Comparison of ENCODE assay signal across 17 cellular contexts in the genomic region with DNA sequence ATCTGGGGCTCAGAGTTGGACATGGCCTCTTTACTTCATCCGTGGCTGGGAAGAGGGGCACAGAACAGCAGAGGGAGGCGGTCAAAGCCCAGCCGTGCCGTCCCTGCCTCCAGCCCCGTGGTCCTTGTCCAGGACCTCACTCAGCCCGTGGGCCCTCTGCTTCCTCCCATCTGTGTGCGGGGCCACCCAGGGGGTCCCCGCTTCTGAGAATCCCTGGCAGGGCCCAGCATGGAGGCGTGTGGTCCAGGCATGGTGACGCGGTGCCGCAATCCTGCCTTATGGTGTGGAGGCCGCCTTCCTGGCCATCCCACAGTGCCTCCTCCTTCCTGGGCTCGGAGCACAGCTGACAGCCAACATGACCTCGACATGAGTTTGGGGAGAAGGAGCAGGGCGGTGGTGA.
DNase-seq lines count a peak whose midpoint lies in the region; ATAC-seq, FAIRE-seq and TF ChIP-seq lines count a peak whose summit lies in the region.
"Had no signal": no experiment of that assay in that cellular context is flagged by ENCODE, and none has a peak within 500 bp of the region (broad histone marks: within the 10 kb centered on the region; RNA-seq: fewer than 3 reads in every experiment).

No MANE protein-coding gene starts in this region.

- TF ChIP-seq EP300 in H1 (IDR thresholded peaks at IDR 0.05; ENCODE audit: borderline replicate concordance in 1 of 2, low read depth in 2 of 2, low read length in 2 of 2): no peak

- no peak for DNase-seq in central memory CD8-positive, alpha-beta T cell (ENCODE audit: low spot score in 2 of 2)
- no peak for DNase-seq in H1 (ENCODE audit: low read depth in 1 of 2, low spot score in 2 of 2)
- no peak for DNase-seq in aorta
- no peak for DNase-seq in foreskin keratinocyte
- DNase-seq in stimulated activated naive B cell treated with anti-CD40 and anti-IgM and Interleukin-4, amounts not matched to agents 10 μg/mL and 1 μg/mL and 100 μg/mL, for 72 hours: no peak
- DNase-seq: Caco-2; CD8-positive, alpha-beta T cell; DMS153; DND-41; GOT3; H7; HCEC 1CT had no signal

- peak overlapping the region in 7 of 11 experiments; percentile 7 to 51 (median 37); a peak in 10 of 22 replicates for H3K27ac ChIP-seq in BLaER1 treated with 17β-estradiol and CSF1 and Interleukin-3, amounts not matched to agents 10 nM and 100 nM
- no peak overlapping the region for H3K27ac ChIP-seq in H1 (ENCODE audit: low read depth, low read length)
- H3K27ac ChIP-seq in aorta (ENCODE audit: low read depth in 1 of 2, low read length in 2 of 2): no peak overlapping the region
- H3K27ac ChIP-seq in foreskin keratinocyte: no peak overlapping the region

- H3K4me1 ChIP-seq in BLaER1 treated with 17β-estradiol and CSF1 and Interleukin-3, amounts not matched to agents 10 nM and 100 nM: peaks cover 18 to 30% (median 21%) of the 10 kb centered on the region in 10 experiments
- peaks cover 0 to 3% (median 0%) of the 10 kb centered on the region in 4 experiments; a peak in 1 of 7 replicates for H3K4me1 ChIP-seq in H1 (replicated peaks in 1 of 4; ENCODE audit: control insufficient read depth in 3 of 4, insufficient read depth in 4 of 4, low read length in 3 of 4)
- H3K4me1 ChIP-seq in aorta (ENCODE audit: control insufficient read depth in 1 of 2, insufficient read depth in 2 of 2, low read length in 2 of 2): no peaks in the 10 kb centered on the region
- H3K4me1 ChIP-seq in foreskin keratinocyte: no peaks in the 10 kb centered on the region
- H3K4me1 ChIP-seq: Caco-2 had no signal

- no peaks in the 10 kb centered on the region for H3K9me3 Mint-ChIP-seq in central memory CD8-positive, alpha-beta T cell
- H3K9me3 Mint-ChIP-seq in stimulated activated naive B cell treated with anti-CD40 and anti-IgM and Interleukin-4, amounts not matched to agents 10 μg/mL and 1 μg/mL and 100 μg/mL, for 72 hours: peaks cover 0 to 3% of the 10 kb centered on the region in 2 donors
- H3K9me3 Mint-ChIP-seq: CD8-positive, alpha-beta T cell had no signal

- H2AFZ ChIP-seq in H1 (ENCODE audit: low read length): no peak overlapping the region

- peaks cover 0 to 9% (median 0%) of the 10 kb centered on the region in 11 experiments; a peak in 3 of 22 replicates for H4K20me1 ChIP-seq in BLaER1 treated with 17β-estradiol and CSF1 and Interleukin-3, amounts not matched to agents 10 nM and 100 nM
- no peaks in the 10 kb centered on the region for H4K20me1 ChIP-seq in H1 (replicated peaks in 1 of 2; ENCODE audit: control insufficient read depth in 1 of 2, insufficient read depth in 2 of 2, low read length in 2 of 2)

- no peak overlapping the region for H2AK5ac ChIP-seq in H1 (ENCODE audit: low read depth, low read length)

- no peaks in the 10 kb centered on the region for H3K4me1 Mint-ChIP-seq in central memory CD8-positive, alpha-beta T cell
- H3K4me1 Mint-ChIP-seq in stimulated activated naive B cell treated with anti-CD40 and anti-IgM and Interleukin-4, amounts not matched to agents 10 μg/mL and 1 μg/mL and 100 μg/mL, for 72 hours: peaks cover 13 to 33% of the 10 kb centered on the region in 2 donors

- intact Hi-C loops in aorta (cut with DNase I): loop anchor here in 1 of 2 donors (5.0 kb wide), 1 partner anchor 41 kb away; no protein-coding TSS in a partner anchor

- 89% methylated on average over 16 of the region's 16 CpGs; no CpG with 5 or more reads in 1 of the 2 experiments for WGBS in H1 (ENCODE audit: extremely low coverage in 1 of 2, insufficient coverage in 1 of 2, insufficient read length in 1 of 2, insufficient replicate concordance in 2 of 2, low coverage in 1 of 2, low lambda C conversion rate in 2 of 2, missing lambda C conversion rate in 1 of 2), 2 experiments
- 93 to 94% methylated on average over 16 of the region's 16 CpGs for WGBS in aorta, 2 donors

- no peak overlapping the region for H4K5ac ChIP-seq in H1 (ENCODE audit: insufficient read length, low read depth, low read length)

- POLR2A ChIA-PET in H1 (lab: Charles Lee; ENCODE audit: partially characterized antibody): no interaction called here

- H3K79me1 ChIP-seq in H1 (ENCODE audit: low read depth, low read length): no peaks in the 10 kb centered on the region

- H3K23ac ChIP-seq in H1 (ENCODE audit: insufficient read length): no peak overlapping the region

- TF ChIP-seq POLR2A in H1 (IDR thresholded peaks at IDR 0.05; ENCODE audit: control extremely low read depth in 1 of 2, low read depth in 2 of 2, low read length in 2 of 2): no peak

- CTCF ChIA-PET in H1 (lab: Charles Lee; ENCODE audit: partially characterized antibody): interaction anchor here (0.6 to 0.7 kb wide), 2 partner anchors 403 to 981 kb away, joined by 3 read pairs; no protein-coding TSS in a partner anchor

- H3K4me3 Mint-ChIP-seq in central memory CD8-positive, alpha-beta T cell: no peak overlapping the region
- H3K4me3 Mint-ChIP-seq in stimulated activated naive B cell treated with anti-CD40 and anti-IgM and Interleukin-4, amounts not matched to agents 10 μg/mL and 1 μg/mL and 100 μg/mL, for 72 hours: no peak overlapping the region
- H3K4me3 Mint-ChIP-seq: CD14-positive monocyte; CD8-positive, alpha-beta T cell had no signal

- H3K9ac ChIP-seq in BLaER1 treated with 17β-estradiol and CSF1 and Interleukin-3, amounts not matched to agents 10 nM and 100 nM: 0 out of 22 replicates have a peak overlapping the region, but pooled peaks of 1 of the 11 experiments have one; percentile 3
- no peak overlapping the region for H3K9ac ChIP-seq in H1 (replicated peaks in 1 of 4; ENCODE audit: extremely low read depth in 1 of 4, low read depth in 3 of 4, low read length in 3 of 4)

- no peak for TF ChIP-seq RAD21 in H1 (IDR thresholded peaks at IDR 0.05 in 1 of 2, conservative IDR thresholded peaks at IDR 0.05 in 1 of 2; ENCODE audit: low read depth in 2 of 2, low read length in 2 of 2)

- no peak overlapping the region for H3K56ac ChIP-seq in H1 (replicated peaks; ENCODE audit: insufficient read length, low read depth, low read length)

- no peak overlapping the region for H4K8ac ChIP-seq in H1 (ENCODE audit: extremely low read depth, insufficient read depth, low read length)

- H2BK5ac ChIP-seq in H1 (ENCODE audit: low read depth, low read length): no peak overlapping the region

- no peak overlapping the region for H3K4ac ChIP-seq in H1 (replicated peaks; ENCODE audit: insufficient read length, low read depth, low read length)

- peak overlapping the region; percentile 16 to 62 (median 41); a peak in 21 of 22 replicates for H3K4me2 ChIP-seq in BLaER1 treated with 17β-estradiol and CSF1 and Interleukin-3, amounts not matched to agents 10 nM and 100 nM
- no peak overlapping the region for H3K4me2 ChIP-seq in H1 (ENCODE audit: insufficient read depth in 1 of 2, low read depth in 2 of 2, low read length in 2 of 2)

- no peak overlapping the region for H2BK15ac ChIP-seq in H1 (ENCODE audit: low read length)

- no peak overlapping the region for H3K18ac ChIP-seq in H1 (ENCODE audit: extremely low read depth, low read length)

- ATAC-seq in central memory CD8-positive, alpha-beta T cell (replicated peaks; ENCODE audit: extremely low read depth, poor library complexity, severe bottlenecking): no peak
- ATAC-seq in aorta (ENCODE audit: low FRiP score) (peak; percentile 19), foreskin keratinocyte (no peak), HG03097 (IDR thresholded peaks at IDR 0.05; ENCODE audit: low FRiP score, unreplicated experiment) (no peak)
- no peak for ATAC-seq in stimulated activated naive B cell treated with anti-CD40 and anti-IgM and Interleukin-4, amounts not matched to agents 10 μg/mL and 1 μg/mL and 100 μg/mL, for 72 hours (replicated peaks)
- ATAC-seq: CD8-positive, alpha-beta T cell had no signal

- H3K36me3 Mint-ChIP-seq in central memory CD8-positive, alpha-beta T cell (ENCODE audit: insufficient read depth): peaks cover 2% of the 10 kb centered on the region
- peaks cover 24 to 33% of the 10 kb centered on the region in 2 donors for H3K36me3 Mint-ChIP-seq in stimulated activated naive B cell treated with anti-CD40 and anti-IgM and Interleukin-4, amounts not matched to agents 10 μg/mL and 1 μg/mL and 100 μg/mL, for 72 hours

- peaks cover 41 to 89% (median 74%) of the 10 kb centered on the region in 11 experiments for H3K36me3 ChIP-seq in BLaER1 treated with 17β-estradiol and CSF1 and Interleukin-3, amounts not matched to agents 10 nM and 100 nM
- no peaks in the 10 kb centered on the region for H3K36me3 ChIP-seq in H1 (ENCODE audit: control insufficient read depth in 2 of 4, insufficient read depth in 4 of 4, low read length in 3 of 4)
- no peaks in the 10 kb centered on the region for H3K36me3 ChIP-seq in aorta (ENCODE audit: control insufficient read depth in 1 of 2, insufficient read depth in 2 of 2, low read length in 1 of 2)

- peak overlapping the region; percentile 82 for H4K91ac ChIP-seq in H1 (replicated peaks; ENCODE audit: insufficient read length, low read length)

- no peak overlapping the region for H3K14ac ChIP-seq in H1 (ENCODE audit: insufficient read length)

- no peak overlapping the region for H2BK12ac ChIP-seq in H1 (ENCODE audit: low read depth, low read length)

- H2BK20ac ChIP-seq in H1 (ENCODE audit: low read length): no peak overlapping the region

- no peak for FAIRE-seq in H1 (lab: Jason Lieb, UNC)
- FAIRE-seq: G401.6, GM12892 had no signal

- no peak overlapping the region for H2BK120ac ChIP-seq in H1 (replicated peaks; ENCODE audit: low read depth, low read length)

- H3K9me3 ChIP-seq in BLaER1 treated with 17β-estradiol and CSF1 and Interleukin-3, amounts not matched to agents 10 nM and 100 nM (replicated peaks in 1 of 11): peaks cover 18 to 34% (median 26%) of the 10 kb centered on the region in 11 experiments
- H3K9me3 ChIP-seq in H1 (ENCODE audit: insufficient read depth in 2 of 2, low read depth in 1 of 2, low read length in 1 of 2): peaks cover 3 to 8% of the 10 kb centered on the region in 2 experiments
- H3K9me3 ChIP-seq in aorta (ENCODE audit: control insufficient read depth, low read length): no peaks in the 10 kb centered on the region
- H3K9me3 ChIP-seq: Caco-2 had no signal

- no peak for TF ChIP-seq CTCF in H1 (IDR thresholded peaks at IDR 0.05; ENCODE audit: control extremely low read depth in 1 of 3, insufficient read depth in 1 of 3, low read depth in 1 of 3, low read length in 3 of 3)
- TF ChIP-seq CTCF in foreskin keratinocyte (conservative IDR thresholded peaks at IDR 0.05): no peak

- no peak overlapping the region for H3K4me3 ChIP-seq in BLaER1 treated with 17β-estradiol and CSF1 and Interleukin-3, amounts not matched to agents 10 nM and 100 nM
- H3K4me3 ChIP-seq in H1 (ENCODE audit: extremely low read depth in 1 of 4, insufficient read depth in 2 of 4, low read depth in 3 of 4, low read length in 4 of 4): no peak overlapping the region
- H3K4me3 ChIP-seq in aorta (ENCODE audit: low read length in 2 of 2): no peak overlapping the region

- peak overlapping the region; percentile 19 for H3K27ac Mint-ChIP-seq in central memory CD8-positive, alpha-beta T cell (ENCODE audit: low read depth)
- H3K27ac Mint-ChIP-seq in stimulated activated naive B cell treated with anti-CD40 and anti-IgM and Interleukin-4, amounts not matched to agents 10 μg/mL and 1 μg/mL and 100 μg/mL, for 72 hours: no peak overlapping the region
- H3K27ac Mint-ChIP-seq: CD8-positive, alpha-beta T cell had no signal

- no peaks in the 10 kb centered on the region for H3K27me3 Mint-ChIP-seq in central memory CD8-positive, alpha-beta T cell
- no peaks in the 10 kb centered on the region for H3K27me3 Mint-ChIP-seq in stimulated activated naive B cell treated with anti-CD40 and anti-IgM and Interleukin-4, amounts not matched to agents 10 μg/mL and 1 μg/mL and 100 μg/mL, for 72 hours

- H3K23me2 ChIP-seq in H1 (ENCODE audit: low read depth, low read length): no peaks in the 10 kb centered on the region

- H3K27me3 ChIP-seq in BLaER1 treated with 17β-estradiol and CSF1 and Interleukin-3, amounts not matched to agents 10 nM and 100 nM: no peaks in the 10 kb centered on the region
- H3K27me3 ChIP-seq in H1 (replicated peaks in 1 of 4; ENCODE audit: control insufficient read depth in 3 of 4, extremely low read depth in 1 of 4, insufficient read depth in 3 of 4, low read length in 3 of 4) (no peaks in the 10 kb centered on the region), aorta (ENCODE audit: control insufficient read depth in 1 of 2, insufficient read depth in 2 of 2, low read length in 1 of 2) (no peaks in the 10 kb centered on the region), foreskin keratinocyte (no peaks in the 10 kb centered on the region)

- no peaks in the 10 kb centered on the region for H3K79me2 ChIP-seq in H1 (ENCODE audit: control insufficient read depth in 1 of 2, insufficient read depth in 2 of 2, low read length in 2 of 2)

Comparison
In these comparisons a context has a peak if more than half of its experiments do, and no peak if none do; other contexts are left out.
1. H3K27ac ChIP-seq: peak in BLaER1 treated with 17β-estradiol and CSF1 and Interleukin-3, amounts not matched to agents 10 nM and 100 nM (7 of 11); none in H1 (single experiment), aorta (0 of 2) and foreskin keratinocyte (single experiment).
2. H3K4me2 ChIP-seq: peak in BLaER1 treated with 17β-estradiol and CSF1 and Interleukin-3, amounts not matched to agents 10 nM and 100 nM (11 of 11); none in H1 (0 of 2).